In genomic region chr20:1376453-1377270, GRCh38 we compare ENCODE assay signal across 10 cellular contexts. TPM values are rescaled to one million over a fixed set of nuclear protein-coding genes. Genes with fewer than 3 reads are reported as not detected.
DNase-seq lines count a peak whose midpoint lies in the region; ATAC-seq and TF ChIP-seq lines count a peak whose summit lies in the region.
"Had no signal": no experiment of that assay in that cellular context is flagged by ENCODE, and none has a peak within 500 bp of the region (broad histone marks: within the 10 kb centered on the region; RNA-seq: fewer than 3 reads in every experiment).

No MANE protein-coding gene starts in this region.

- H3K4me1 Mint-ChIP-seq in activated CD8-positive, alpha-beta memory T cell treated with anti-CD3 and anti-CD28 coated beads, Interleukin-2, amount 10 ng/mL, durations not matched to agents 7 days and 5 days, result peaks cover 87% of the 10 kb centered on the region
- peaks cover 66% of the 10 kb centered on the region for H3K4me1 Mint-ChIP-seq in T-helper 17 cell

- peaks cover 43 to 93% (median 74%) of the 10 kb centered on the region in 4 donors for H3K4me1 ChIP-seq in stomach

- H3K27me3 ChIP-seq in stomach, result no peaks in the 10 kb centered on the region

- no peaks in the 10 kb centered on the region for H3K9me3 ChIP-seq in T-helper 17 cell (ENCODE audit: control insufficient read depth, low read length, poor library complexity, severe bottlenecking)
- H3K9me3 ChIP-seq in stomach, result no peaks in the 10 kb centered on the region

- CTCF ChIA-PET in activated CD8-positive, alpha-beta memory T cell treated with anti-CD3 and anti-CD28 coated beads, Interleukin-2, amount 10 ng/mL, durations not matched to agents 7 days and 5 days (lab: Charles Lee), result interaction anchor here (0.8 to 1.4 kb wide), 6 partner anchors 11 to 64 kb away, joined by 3 to 6 read pairs (median 4); no protein-coding TSS in a partner anchor

- intact Hi-C loops in left ventricle myocardium superior (cut with micrococcal nuclease) (no loop called here), stomach (cut with DNase I; ENCODE audit: low total_unique reads) (no loop called here)

- TF ChIP-seq EP300 in stomach (IDR thresholded peaks at IDR 0.05), result no peak

- H3K27ac Mint-ChIP-seq in activated CD8-positive, alpha-beta memory T cell treated with anti-CD3 and anti-CD28 coated beads, Interleukin-2, amount 10 ng/mL, durations not matched to agents 7 days and 5 days, result peak overlapping the region; percentile 73
- H3K27ac Mint-ChIP-seq in T-helper 17 cell, result peak overlapping the region; percentile 67

- no peak for DNase-seq in activated CD8-positive, alpha-beta memory T cell treated with anti-CD3 and anti-CD28 coated beads, Interleukin-2, amount 10 ng/mL, durations not matched to agents 7 days and 5 days
- no peak for DNase-seq in activated CD8-positive, alpha-beta memory T cell treated with anti-CD3 and anti-CD28 coated beads, Interleukin-2, amount 50 U/mL, for 4 hours
- DNase-seq in T-helper 17 cell (no peak), left ventricle myocardium superior (no peak), stomach (no peak), globus pallidus (ENCODE audit: low spot score) (no peak)
- DNase-seq: effector CD4-positive, alpha-beta T cell; NCI-H526 had no signal

- H3K4me3 Mint-ChIP-seq in activated CD8-positive, alpha-beta memory T cell treated with anti-CD3 and anti-CD28 coated beads, Interleukin-2, amount 10 ng/mL, durations not matched to agents 7 days and 5 days, result no peak overlapping the region
- H3K4me3 Mint-ChIP-seq in T-helper 17 cell, result peak overlapping the region; percentile 33

- no peaks in the 10 kb centered on the region for H3K9me3 Mint-ChIP-seq in activated CD8-positive, alpha-beta memory T cell treated with anti-CD3 and anti-CD28 coated beads, Interleukin-2, amount 10 ng/mL, durations not matched to agents 7 days and 5 days (ENCODE audit: low read depth)

- H3K36me3 Mint-ChIP-seq in activated CD8-positive, alpha-beta memory T cell treated with anti-CD3 and anti-CD28 coated beads, Interleukin-2, amount 10 ng/mL, durations not matched to agents 7 days and 5 days, result peaks cover 43% of the 10 kb centered on the region
- H3K36me3 Mint-ChIP-seq in T-helper 17 cell (ENCODE audit: low read depth), result peaks cover 3% of the 10 kb centered on the region

- no peak for TF ChIP-seq POLR2A in stomach (IDR thresholded peaks at IDR 0.05)

- no peak for ATAC-seq in activated CD8-positive, alpha-beta memory T cell treated with anti-CD3 and anti-CD28 coated beads, Interleukin-2, amount 10 ng/mL, durations not matched to agents 7 days and 5 days
- ATAC-seq in T-helper 17 cell, result peak; percentile 40
- ATAC-seq in left ventricle myocardium superior, result peak; percentile 40
- ATAC-seq in HG03159 (IDR thresholded peaks at IDR 0.05; ENCODE audit: unreplicated experiment), result no peak
- no peak for ATAC-seq in GM21360 (IDR thresholded peaks at IDR 0.05; ENCODE audit: unreplicated experiment)

- H3K4me3 ChIP-seq in stomach, result no peak overlapping the region

- H3K27ac ChIP-seq in stomach, result peak overlapping the region in 3 of 5 donors; percentile 33 to 45 (median 39)

- 59 to 84% (median 77%) methylated on average over 7 of the region's 7 CpGs for WGBS in stomach, 5 donors

- H3K36me3 ChIP-seq in stomach, result peaks cover 0 to 40% (median 32%) of the 10 kb centered on the region in 4 donors

- no peaks in the 10 kb centered on the region for H3K27me3 Mint-ChIP-seq in activated CD8-positive, alpha-beta memory T cell treated with anti-CD3 and anti-CD28 coated beads, Interleukin-2, amount 10 ng/mL, durations not matched to agents 7 days and 5 days
- no peaks in the 10 kb centered on the region for H3K27me3 Mint-ChIP-seq in T-helper 17 cell

- no peak for TF ChIP-seq CTCF in stomach (IDR thresholded peaks at IDR 0.05)

RNA-seq across cellular contexts. Expression of gene FKBP1A, which starts 16.2 kb away (rescaled TPM):
- total RNA-seq in activated CD8-positive, alpha-beta memory T cell treated with anti-CD3 and anti-CD28 coated beads, Interleukin-2, amount 10 ng/mL, durations not matched to agents 7 days and 5 days, result 100 to 1,000 TPM; 247 to 273 TPM
- total RNA-seq in T-helper 17 cell (100 to 1,000 TPM in 1 of 2 donors, 10 to 100 TPM in 1; 77.9 to 113 TPM), left ventricle myocardium superior (135 TPM), stomach (100 to 1,000 TPM in 2 of 5 donors, 10 to 100 TPM in 3; 33.0 to 280 (median 68.3) TPM)
- polyA plus RNA-seq in stomach, result 100 to 1,000 TPM; 135 to 283 (median 195) TPM

RNA-seq across cellular contexts. Expression of gene SDCBP2, which starts 47.7 kb away (rescaled TPM):
- total RNA-seq in activated CD8-positive, alpha-beta memory T cell treated with anti-CD3 and anti-CD28 coated beads, Interleukin-2, amount 10 ng/mL, durations not matched to agents 7 days and 5 days, result 1 to 10 TPM; 2.1 to 4.3 TPM
- total RNA-seq in T-helper 17 cell (1 to 10 TPM; 1.2 to 2.3 TPM), left ventricle myocardium superior (1.5 TPM), stomach (10 to 100 TPM; 33.3 to 90.9 (median 68.3) TPM)
- 100 to 1,000 TPM in 1 of 3 donors, 10 to 100 TPM in 2; 38.4 to 297 (median 52.8) TPM for polyA plus RNA-seq in stomach

Comparison
In these comparisons a context has a peak if more than half of its experiments do, and no peak if none do; other contexts are left out.
1. ATAC-seq: peak in T-helper 17 cell (single experiment) and left ventricle myocardium superior (single experiment); none in activated CD8-positive, alpha-beta memory T cell treated with anti-CD3 and anti-CD28 coated beads, Interleukin-2, amount 10 ng/mL, durations not matched to agents 7 days and 5 days (single experiment), HG03159 (single experiment) and GM21360 (single experiment).
2. RNA of gene SDCBP2, which starts 47.7 kb away (total RNA-seq): 33.3 to 90.9 TPM in stomach; 2.1 to 4.3 TPM in activated CD8-positive, alpha-beta memory T cell treated with anti-CD3 and anti-CD28 coated beads, Interleukin-2, amount 10 ng/mL, durations not matched to agents 7 days and 5 days, 1.2 to 2.3 TPM in T-helper 17 cell and 1.5 TPM in left ventricle myocardium superior (single experiment); every median in the first group is over 4 times any median in the second.